In genomic region chr7:106418526-106418925, GRCh38 we compare ENCODE assay signal across 1 cellular context.
TF ChIP-seq lines count a peak whose summit lies in the region.

No MANE protein-coding gene starts in this region.

TF ChIP-seq in IMR-90, 13 proteins besides CTCF, POLR2A, EP300 and RAD21:
- no peak for TF ChIP-seq USF2 (IDR thresholded peaks at IDR 0.05; ENCODE audit: low read depth, low read length)
- TF ChIP-seq ELK1 (IDR thresholded peaks at IDR 0.05; ENCODE audit: borderline replicate concordance, low read depth, low read length) = no peak
- TF ChIP-seq RCOR1 (IDR thresholded peaks at IDR 0.05; ENCODE audit: insufficient replicate concordance, low read length) = no peak
- no peak for TF ChIP-seq MAZ (IDR thresholded peaks at IDR 0.05; ENCODE audit: borderline replicate concordance, low read depth, low read length)
- TF ChIP-seq MAFK (IDR thresholded peaks at IDR 0.05; ENCODE audit: low read depth, low read length) = no peak
- no peak for TF ChIP-seq BHLHE40 (IDR thresholded peaks at IDR 0.05; ENCODE audit: low read depth, low read length)
- no peak for TF ChIP-seq FOS (IDR thresholded peaks at IDR 0.05; ENCODE audit: low read depth, low read length)
- no peak for TF ChIP-seq NFE2L2 (IDR thresholded peaks at IDR 0.05; ENCODE audit: low read depth, low read length)
- TF ChIP-seq CEBPB (IDR thresholded peaks at IDR 0.05; ENCODE audit: low read depth, low read length) = no peak
- TF ChIP-seq CHD1 (IDR thresholded peaks at IDR 0.05; ENCODE audit: low read depth, low read length) = no peak
- TF ChIP-seq RFX5 (IDR thresholded peaks at IDR 0.05; ENCODE audit: low read depth, low read length) = no peak
- no peak for TF ChIP-seq MXI1 (IDR thresholded peaks at IDR 0.05; ENCODE audit: borderline replicate concordance, low read depth, low read length)
- TF ChIP-seq SMC3 (IDR thresholded peaks at IDR 0.05; ENCODE audit: low read depth, low read length) = no peak
